8 cellular contexts compared by ENCODE assay signal in genomic region chr6:70371454-70372105, GRCh38. TPM values are rescaled to one million over a fixed set of nuclear protein-coding genes. Genes with fewer than 3 reads are reported as not detected.
A peak's percentile ranks its signal among the peaks of the same experiment; 100 is the strongest.
DNase-seq lines count a peak whose midpoint lies in the region; ATAC-seq and TF ChIP-seq lines count a peak whose summit lies in the region.

No MANE protein-coding gene starts in this region.

- peaks cover 4% of the 10 kb centered on the region for H3K9me3 Mint-ChIP-seq in Calu3 (ENCODE audit: low read depth, unreplicated experiment)
- H3K9me3 Mint-ChIP-seq in osteocyte (ENCODE audit: unreplicated experiment) = no peaks in the 10 kb centered on the region
- no peaks in the 10 kb centered on the region for H3K9me3 Mint-ChIP-seq in activated T-helper 1 cell treated with anti-CD3 and anti-CD28 coated beads, Interleukin-12 subunit alpha, Interleukin-12 subunit beta, Interleukin-2, Interleukin-4 antibody, amounts not matched to agents 30 ng/mL and 10 ng/mL and 1 ng/mL, durations not matched to agents 14 hours and 24 hours and 36 hours

- peak; percentile 55 for ATAC-seq in GM21390 (IDR thresholded peaks at IDR 0.05; ENCODE audit: unreplicated experiment)

- BruUV-seq in Calu3 (replicated peaks; lab: Mats Ljungman, UMichigan) = no TSS peak

- CTCF ChIA-PET in Calu3 (lab: Charles Lee) = interaction anchor here (0.6 to 4.8 kb wide), 8 partner anchors 8 to 151 kb away, joined by 3 to 107 read pairs (median 8); partner anchors contain the start of gene FAM135A

- TF ChIP-seq POLR2A in erythroblast (IDR thresholded peaks at IDR 0.05; ENCODE audit: low read length) = no peak

- TF ChIP-seq CTCF in Calu3 (IDR thresholded peaks at IDR 0.05; ENCODE audit: unreplicated experiment) (peak; percentile 47), osteocyte (IDR thresholded peaks at IDR 0.05) (peak; percentile 73)

- H3K27me3 Mint-ChIP-seq in Calu3 (ENCODE audit: unreplicated experiment) (peaks cover 19% of the 10 kb centered on the region), osteocyte (ENCODE audit: unreplicated experiment) (peaks cover 31% of the 10 kb centered on the region)
- peaks cover 31% of the 10 kb centered on the region for H3K27me3 Mint-ChIP-seq in activated T-helper 1 cell treated with anti-CD3 and anti-CD28 coated beads, Interleukin-12 subunit alpha, Interleukin-12 subunit beta, Interleukin-2, Interleukin-4 antibody, amounts not matched to agents 30 ng/mL and 10 ng/mL and 1 ng/mL, durations not matched to agents 14 hours and 24 hours and 36 hours (ENCODE audit: insufficient read depth)

- H3K36me3 Mint-ChIP-seq in Calu3 (ENCODE audit: insufficient read depth, unreplicated experiment) = no peaks in the 10 kb centered on the region
- no peaks in the 10 kb centered on the region for H3K36me3 Mint-ChIP-seq in osteocyte (ENCODE audit: unreplicated experiment)
- H3K36me3 Mint-ChIP-seq in activated T-helper 1 cell treated with anti-CD3 and anti-CD28 coated beads, Interleukin-12 subunit alpha, Interleukin-12 subunit beta, Interleukin-2, Interleukin-4 antibody, amounts not matched to agents 30 ng/mL and 10 ng/mL and 1 ng/mL, durations not matched to agents 14 hours and 24 hours and 36 hours (ENCODE audit: low read depth) = no peaks in the 10 kb centered on the region

- peaks cover 33% of the 10 kb centered on the region for H3K4me1 Mint-ChIP-seq in Calu3 (ENCODE audit: low read depth, unreplicated experiment)
- peaks cover 15% of the 10 kb centered on the region for H3K4me1 Mint-ChIP-seq in osteocyte (ENCODE audit: unreplicated experiment)
- no peaks in the 10 kb centered on the region for H3K4me1 Mint-ChIP-seq in activated T-helper 1 cell treated with anti-CD3 and anti-CD28 coated beads, Interleukin-12 subunit alpha, Interleukin-12 subunit beta, Interleukin-2, Interleukin-4 antibody, amounts not matched to agents 30 ng/mL and 10 ng/mL and 1 ng/mL, durations not matched to agents 14 hours and 24 hours and 36 hours (ENCODE audit: low read depth)

- H3K4me3 Mint-ChIP-seq in Calu3 (ENCODE audit: low read depth, unreplicated experiment) = no peak overlapping the region
- H3K4me3 Mint-ChIP-seq in osteocyte (ENCODE audit: unreplicated experiment) = no peak overlapping the region
- no peak overlapping the region for H3K4me3 Mint-ChIP-seq in activated T-helper 1 cell treated with anti-CD3 and anti-CD28 coated beads, Interleukin-12 subunit alpha, Interleukin-12 subunit beta, Interleukin-2, Interleukin-4 antibody, amounts not matched to agents 30 ng/mL and 10 ng/mL and 1 ng/mL, durations not matched to agents 14 hours and 24 hours and 36 hours

- H3K27ac Mint-ChIP-seq in Calu3 (ENCODE audit: unreplicated experiment) (no peak overlapping the region), osteocyte (ENCODE audit: unreplicated experiment) (no peak overlapping the region)
- H3K27ac Mint-ChIP-seq in activated T-helper 1 cell treated with anti-CD3 and anti-CD28 coated beads, Interleukin-12 subunit alpha, Interleukin-12 subunit beta, Interleukin-2, Interleukin-4 antibody, amounts not matched to agents 30 ng/mL and 10 ng/mL and 1 ng/mL, durations not matched to agents 14 hours and 24 hours and 36 hours = no peak overlapping the region

- intact Hi-C loops in Calu3 (cut with micrococcal nuclease; ENCODE audit: unreplicated experiment) = loop anchor here (1.0 to 5.0 kb wide), 5 partner anchors 27 to 315 kb away; no protein-coding TSS in a partner anchor
- intact Hi-C loops in activated T-helper 1 cell treated with anti-CD3 and anti-CD28 coated beads, Interleukin-12 subunit alpha, Interleukin-12 subunit beta, Interleukin-2, Interleukin-4 antibody, amounts not matched to agents 30 ng/mL and 10 ng/mL and 1 ng/mL, durations not matched to agents 14 hours and 24 hours and 36 hours (cut with micrococcal nuclease) = loop anchor here (1.0 to 2.0 kb wide), 2 partner anchors 513 to 641 kb away; no protein-coding TSS in a partner anchor

- DNase-seq in Calu3 (no peak), NCI-H1092 treated with DMSO at 0.1 percent for 48 hours (lab: John Stamatoyannopoulos, UW) (peak; percentile 47), SHP77 treated with DMSO at 0.1 percent for 48 hours (lab: John Stamatoyannopoulos, UW) (peak; percentile 51), erythroblast (lab: John Stamatoyannopoulos, UW) (peak; percentile 74 to 83), osteocyte (ENCODE audit: extremely low spot score, unreplicated experiment) (no peak), T-helper 9 cell (no peak)
- DNase-seq in activated T-helper 1 cell treated with anti-CD3 and anti-CD28 coated beads, Interleukin-12 subunit alpha, Interleukin-12 subunit beta, Interleukin-2, Interleukin-4 antibody, amounts not matched to agents 30 ng/mL and 10 ng/mL and 1 ng/mL, durations not matched to agents 14 hours and 24 hours and 36 hours (ENCODE audit: low spot score) = no peak

RNA-seq across cellular contexts. Expression of gene FAM135A, which starts 41.7 kb away (rescaled TPM):
- 83.2 and 89.2 TPM in 2 replicates for total RNA-seq in Calu3 (2022)
- 15.5 and 16.5 TPM in 2 replicates for total RNA-seq in osteocyte
- 9.9 and 11.8 TPM in 2 replicates for total RNA-seq in activated T-helper 1 cell treated with anti-CD3 and anti-CD28 coated beads, Interleukin-12 subunit alpha, Interleukin-12 subunit beta, Interleukin-2, Interleukin-4 antibody, amounts not matched to agents 30 ng/mL and 10 ng/mL and 1 ng/mL, durations not matched to agents 14 hours and 24 hours and 36 hours

Comparison
In these comparisons a context has a peak if more than half of its experiments do, and no peak if none do; other contexts are left out.
1. DNase-seq: peak in NCI-H1092 treated with DMSO at 0.1 percent for 48 hours (single experiment), SHP77 treated with DMSO at 0.1 percent for 48 hours (single experiment) and erythroblast (2 of 2); none in Calu3 (single experiment), osteocyte (single experiment), T-helper 9 cell (single experiment) and activated T-helper 1 cell treated with anti-CD3 and anti-CD28 coated beads, Interleukin-12 subunit alpha, Interleukin-12 subunit beta, Interleukin-2, Interleukin-4 antibody, amounts not matched to agents 30 ng/mL and 10 ng/mL and 1 ng/mL, durations not matched to agents 14 hours and 24 hours and 36 hours (single experiment).